1 cellular context compared by ENCODE assay signal in genomic region chr17:73210002-73210678, GRCh38.
TF ChIP-seq lines count a peak whose summit lies in the region.

No MANE protein-coding gene starts in this region.

TF ChIP-seq in HepG2, 621 proteins besides CTCF, POLR2A, EP300 and RAD21:
- TF ChIP-seq ZNF362 (CRISPR knock-in tag; IDR thresholded peaks at IDR 0.05; ENCODE audit: borderline replicate concordance) (peak; percentile 74), RBFOX2 (IDR thresholded peaks at IDR 0.05; ENCODE audit: low read depth, low read length) (0 out of 2 replicates have a peak, but pooled peaks have one; percentile 17), SSRP1 (CRISPR knock-in tag; IDR thresholded peaks at IDR 0.05) (0 out of 2 replicates have a peak, but pooled peaks have one; percentile 32), SNRNP70 (IDR thresholded peaks at IDR 0.05; ENCODE audit: low read depth, low read length) (no peak)
